ENCODE assay signal across 8 cellular contexts in genomic region chr22:46152175-46152436, GRCh38. TPM values are rescaled to one million over a fixed set of nuclear protein-coding genes. Genes with fewer than 3 reads are reported as not detected.
DNase-seq lines count a peak whose midpoint lies in the region; ATAC-seq, FAIRE-seq and TF ChIP-seq lines count a peak whose summit lies in the region.
"Not testable (repeated sequence)": the region's sequence is repeated elsewhere in the genome, so short reads cannot be mapped to it uniquely, and the experiment has no call there.

No MANE protein-coding gene starts in this region.

- H3K4ac ChIP-seq in mesenchymal stem cell (ENCODE audit: low read depth in 1 of 2, low read length in 2 of 2) = not testable (repeated sequence)

- not testable (repeated sequence) for H3K9me2 ChIP-seq in OCI-LY7 (ENCODE audit: insufficient read depth, low read length)

- FAIRE-seq in pancreas (lab: Jason Lieb, UNC) = not testable (repeated sequence)

- not testable (repeated sequence) for H3K27ac ChIP-seq in DND-41 (ENCODE audit: low read length); OCI-LY7 (ENCODE audit: low read depth, low read length, poor library complexity, severe bottlenecking); mammary epithelial cell (ENCODE audit: insufficient read depth, low read depth, low read length); mesenchymal stem cell (ENCODE audit: low read length, poor library complexity, severe bottlenecking)
- H3K27ac ChIP-seq in heart left ventricle = peak overlapping the region in 5 of 12 donors; percentile 37 to 98 (median 98)
- peak overlapping the region in 3 of 4 donors; percentile 80 to 86 (median 84) for H3K27ac ChIP-seq in pancreas
- H3K27ac ChIP-seq in transverse colon = peak overlapping the region in 3 of 4 donors; percentile 90 to 98 (median 94)

- not testable (repeated sequence) for BruUV-seq in OCI-LY7 (replicated peaks; lab: Mats Ljungman, UMichigan); mammary epithelial cell (replicated peaks; lab: Mats Ljungman, UMichigan)

- peaks cover 15% of the 10 kb centered on the region for H4K20me1 ChIP-seq in DND-41 (ENCODE audit: insufficient read depth, low read length)
- not testable (repeated sequence) for H4K20me1 ChIP-seq in OCI-LY7 (ENCODE audit: insufficient read depth, low read length); mammary epithelial cell (ENCODE audit: insufficient read depth, low read length)

- H3K79me1 ChIP-seq in mesenchymal stem cell (replicated peaks; ENCODE audit: low read length, poor library complexity, severe bottlenecking) = peaks cover 18% of the 10 kb centered on the region

- dilution Hi-C loops in mammary epithelial cell (cut with HindIII; ENCODE audit: low sequenced_read_pairs) = not testable (repeated sequence)

- H2BK15ac ChIP-seq in mesenchymal stem cell (ENCODE audit: low read depth, poor library complexity, severe bottlenecking) = not testable (repeated sequence)

- not testable (repeated sequence) for DNase-seq in DND-41; OCI-LY7 (ENCODE audit: low spot score); mammary epithelial cell; heart left ventricle; mesenchymal stem cell; pancreas; transverse colon

- H3K18ac ChIP-seq in mesenchymal stem cell (ENCODE audit: low read depth in 1 of 2, low read length in 2 of 2) = not testable (repeated sequence)

- H3K9me3 Mint-ChIP-seq in activated T-helper 17 cell treated with anti-CD3 and anti-CD28 coated beads, Interleukin-2, amount 50 U/mL, for 72 hours = not testable (repeated sequence)

- H3K4me1 ChIP-seq in DND-41 (ENCODE audit: insufficient read depth, low read length) (peaks cover 46% of the 10 kb centered on the region), OCI-LY7 (ENCODE audit: insufficient read depth, low read length, poor library complexity, severe bottlenecking) (peaks cover 16% of the 10 kb centered on the region), mammary epithelial cell (ENCODE audit: insufficient read depth, low read length) (peaks cover 30% of the 10 kb centered on the region), heart left ventricle (peaks cover 3 to 65% (median 33%) of the 10 kb centered on the region in 12 donors), pancreas (peaks cover 0 to 14% (median 3%) of the 10 kb centered on the region in 3 donors), transverse colon (peaks cover 13 to 52% (median 30%) of the 10 kb centered on the region in 4 donors)
- H3K4me1 ChIP-seq in mesenchymal stem cell (ENCODE audit: control insufficient read depth, insufficient read depth, low read depth, low read length) = not testable (repeated sequence)

- H3K36me3 ChIP-seq in DND-41 (ENCODE audit: insufficient read depth, low read length) (peaks cover 45% of the 10 kb centered on the region), heart left ventricle (peaks cover 0 to 36% (median 19%) of the 10 kb centered on the region in 9 donors), mesenchymal stem cell (ENCODE audit: control insufficient read depth in 1 of 2, insufficient read depth in 2 of 2, low read depth in 1 of 2, low read length in 2 of 2) (peaks cover 20 to 31% of the 10 kb centered on the region in 2 experiments)
- not testable (repeated sequence) for H3K36me3 ChIP-seq in OCI-LY7 (ENCODE audit: insufficient read depth, low read length); mammary epithelial cell (ENCODE audit: insufficient read depth, low read length); pancreas; transverse colon

- not testable (repeated sequence) for H3K23ac ChIP-seq in mesenchymal stem cell (ENCODE audit: low read length in 2 of 2)

- not testable (repeated sequence) for H4K8ac ChIP-seq in mesenchymal stem cell (ENCODE audit: low read length)

- CTCF ChIA-PET in OCI-LY7 (lab: Charles Lee; ENCODE audit: unreplicated experiment); mammary epithelial cell (lab: Charles Lee; ENCODE audit: low non-redundant PET): not testable (repeated sequence)

- peak overlapping the region; percentile 93 for H3K4me2 ChIP-seq in DND-41 (ENCODE audit: insufficient read depth, low read length)
- peak overlapping the region; percentile 83; the same call in 1 of the 2 replicates for H3K4me2 ChIP-seq in OCI-LY7 (ENCODE audit: low read length)
- H3K4me2 ChIP-seq in mammary epithelial cell (ENCODE audit: insufficient read depth, low read depth, low read length) = peak overlapping the region; percentile 100
- not testable (repeated sequence) for H3K4me2 ChIP-seq in mesenchymal stem cell (ENCODE audit: low read length, poor library complexity, severe bottlenecking)

- POLR2A ChIA-PET in OCI-LY7 (lab: Charles Lee) = interaction anchor here (0.9 kb wide), 1 partner anchor 94 kb away, joined by 3 read pairs; no protein-coding TSS in a partner anchor

- not testable (repeated sequence) for TF ChIP-seq POLR2A in heart left ventricle (IDR thresholded peaks at IDR 0.05); transverse colon (IDR thresholded peaks at IDR 0.05)

- H3K14ac ChIP-seq in mesenchymal stem cell (ENCODE audit: low read length in 2 of 2) = not testable (repeated sequence)

- TF ChIP-seq CTCF in DND-41 (IDR thresholded peaks at IDR 0.05; ENCODE audit: borderline replicate concordance, extremely low read depth, low read length, poor library complexity, severe bottlenecking); OCI-LY7 (conservative IDR thresholded peaks at IDR 0.05; ENCODE audit: low read length); mammary epithelial cell (conservative IDR thresholded peaks at IDR 0.05 in 1 of 2, IDR thresholded peaks at IDR 0.05 in 1 of 2; ENCODE audit: extremely low read depth in 1 of 2, insufficient read depth in 1 of 2, low read depth in 1 of 2, low read length in 2 of 2); heart left ventricle (IDR thresholded peaks at IDR 0.05); pancreas (IDR thresholded peaks at IDR 0.05); transverse colon (IDR thresholded peaks at IDR 0.05): not testable (repeated sequence)

- peaks cover 17% of the 10 kb centered on the region for H3K27me3 ChIP-seq in DND-41 (ENCODE audit: insufficient read depth, low read length, poor library complexity)
- H3K27me3 ChIP-seq in mammary epithelial cell (ENCODE audit: insufficient read depth, low read length); heart left ventricle; pancreas; transverse colon: not testable (repeated sequence)
- H3K27me3 ChIP-seq in mesenchymal stem cell (ENCODE audit: control insufficient read depth in 1 of 2, insufficient read depth in 1 of 2, low read length in 2 of 2) = peaks cover 22 to 24% of the 10 kb centered on the region in 2 experiments

- H3K27me3 Mint-ChIP-seq in activated T-helper 17 cell treated with anti-CD3 and anti-CD28 coated beads, Interleukin-2, amount 50 U/mL, for 72 hours = not testable (repeated sequence)

- not testable (repeated sequence) for TF ChIP-seq EP300 in transverse colon (IDR thresholded peaks at IDR 0.05; ENCODE audit: low read depth)

- H2BK120ac ChIP-seq in mesenchymal stem cell (ENCODE audit: low read depth, low read length) = not testable (repeated sequence)

- H2AK5ac ChIP-seq in mesenchymal stem cell (ENCODE audit: low read length, severe bottlenecking) = not testable (repeated sequence)

- intact Hi-C loops in OCI-LY7 (cut with micrococcal nuclease; ENCODE audit: unreplicated experiment) (loop anchor here (5.0 kb wide), 1 partner anchor 85 kb away; no protein-coding TSS in a partner anchor), mammary epithelial cell (cut with micrococcal nuclease) (loop anchor here (5.0 kb wide), 1 partner anchor 95 kb away; no protein-coding TSS in a partner anchor), heart left ventricle (cut with DNase I) (loop anchor here in 6 of 10 donors (5.0 to 10.0 kb wide), 6 partner anchors 35 to 145 kb away; partner anchors contain the start of genes CDPF1 (in 2 of the 6) and GTSE1 (in 1 of the 6)), transverse colon (cut with DNase I; ENCODE audit: low total_unique reads) (loop anchor here (5.0 kb wide), 1 partner anchor 95 kb away; no protein-coding TSS in a partner anchor)
- intact Hi-C loops in pancreas (cut with DNase I) = not testable (repeated sequence)

- not testable (repeated sequence) for H2AFZ ChIP-seq in DND-41 (ENCODE audit: low read depth, low read length); OCI-LY7 (ENCODE audit: low read length); mammary epithelial cell (ENCODE audit: low read depth, low read length); mesenchymal stem cell (ENCODE audit: low read depth, low read length)

- ATAC-seq in DND-41 (ENCODE audit: insufficient read depth, low read depth); activated T-helper 17 cell treated with anti-CD3 and anti-CD28 coated beads, Interleukin-2, amount 50 U/mL, for 72 hours (replicated peaks); heart left ventricle; pancreas: not testable (repeated sequence)

- H3K4me1 Mint-ChIP-seq in activated T-helper 17 cell treated with anti-CD3 and anti-CD28 coated beads, Interleukin-2, amount 50 U/mL, for 72 hours = not testable (repeated sequence)

- peaks cover 29% of the 10 kb centered on the region for H3K36me3 Mint-ChIP-seq in activated T-helper 17 cell treated with anti-CD3 and anti-CD28 coated beads, Interleukin-2, amount 50 U/mL, for 72 hours (ENCODE audit: low read depth)

- peaks cover 56% of the 10 kb centered on the region for H3K79me2 ChIP-seq in DND-41 (ENCODE audit: insufficient read depth, low read length)
- H3K79me2 ChIP-seq in OCI-LY7 (ENCODE audit: insufficient read depth, low read depth, low read length); mammary epithelial cell (ENCODE audit: insufficient read depth, low read length): not testable (repeated sequence)

- not testable (repeated sequence) for H3K9me3 ChIP-seq in DND-41 (ENCODE audit: insufficient read depth, low read length, severe bottlenecking); OCI-LY7 (ENCODE audit: low read length); mammary epithelial cell (replicated peaks; ENCODE audit: insufficient read depth, low read length); heart left ventricle; mesenchymal stem cell (ENCODE audit: control insufficient read depth, low read length); pancreas; transverse colon

- not testable (repeated sequence) for H4K91ac ChIP-seq in mesenchymal stem cell (ENCODE audit: low read length)

- peak overlapping the region; percentile 67 for H3K4me3 Mint-ChIP-seq in activated T-helper 17 cell treated with anti-CD3 and anti-CD28 coated beads, Interleukin-2, amount 50 U/mL, for 72 hours

- 88% methylated on average over 7 of the region's 7 CpGs for WGBS in mammary epithelial cell (ENCODE audit: low coverage, missing lambda C conversion rate)
- WGBS in heart left ventricle, 4 donors = 59 to 69% (median 67%) methylated on average over 7 of the region's 7 CpGs
- whole genome bisulfite sequencing in mesenchymal stem cell = 96% methylated on average over 7 of the region's 7 CpGs
- 41 to 45% methylated on average over 7 of the region's 7 CpGs for WGBS in pancreas, 2 donors
- 63 to 64% methylated on average over 3 to 7 of the region's 7 CpGs for WGBS in transverse colon (ENCODE audit: low coverage in 1 of 2), 2 donors

- H3K4me3 ChIP-seq in DND-41 (ENCODE audit: low read depth in 1 of 2, low read length in 2 of 2) (peak overlapping the region; percentile 97 to 99; a peak in 3 of 4 replicates), heart left ventricle (peak overlapping the region in 9 of 12 donors; percentile 82 to 99 (median 95)), mesenchymal stem cell (ENCODE audit: insufficient read depth in 1 of 2, low read depth in 1 of 2, low read length in 2 of 2) (peak overlapping the region in 1 of 2 experiments; percentile 91), pancreas (peak overlapping the region in 2 of 4 donors; percentile 88 to 93), transverse colon (peak overlapping the region in 2 of 4 donors; percentile 75 to 97)
- not testable (repeated sequence) for H3K4me3 ChIP-seq in OCI-LY7 (ENCODE audit: low read depth, low read length, poor library complexity, severe bottlenecking); mammary epithelial cell (replicated peaks in 1 of 3; ENCODE audit: insufficient read depth in 1 of 3, low read depth in 2 of 3, low read length in 3 of 3)

- not testable (repeated sequence) for H2BK12ac ChIP-seq in mesenchymal stem cell (ENCODE audit: low read length in 2 of 2)

- H3K27ac Mint-ChIP-seq in activated T-helper 17 cell treated with anti-CD3 and anti-CD28 coated beads, Interleukin-2, amount 50 U/mL, for 72 hours = not testable (repeated sequence)

- in situ Hi-C loops in mammary epithelial cell (cut with MboI; ENCODE audit: low sequenced_read_pairs in 2 of 2); transverse colon (cut with MboI; ENCODE audit: low pct_ligation_motif_present in 1 of 4, low pct_unique_long_range_greater_than_20kb in 1 of 4, low sequenced_read_pairs in 3 of 4): not testable (repeated sequence)

- H2BK5ac ChIP-seq in mesenchymal stem cell (ENCODE audit: low read depth, low read length, poor library complexity, severe bottlenecking) = not testable (repeated sequence)

- peak overlapping the region; percentile 95 for H3K9ac ChIP-seq in DND-41 (ENCODE audit: low read depth, low read length)
- H3K9ac ChIP-seq in mammary epithelial cell (ENCODE audit: insufficient read depth, low read length) = not testable (repeated sequence)
- peak overlapping the region; percentile 87 for H3K9ac ChIP-seq in mesenchymal stem cell (ENCODE audit: low read length)

RNA-seq across cellular contexts. Expression of gene PPARA, which starts 1.8 kb away (rescaled TPM):
- total RNA-seq in OCI-LY7 (2014; rRNA removed; shearing (Covaris generic)) = 0.90 and 3.3 TPM in 2 replicates
- total RNA-seq in OCI-LY7 (2022) (10.5 and 16.4 TPM in 2 replicates), mammary epithelial cell (10 to 100 TPM; 10.3 to 15.5 TPM), heart left ventricle (10 to 100 TPM; 51.0 to 96.4 (median 83.6) TPM), pancreas (10 to 100 TPM; 13.8 to 24.5 (median 16.2) TPM), transverse colon (10 to 100 TPM; 52.0 to 88.1 (median 74.7) TPM)
- 10 to 100 TPM; 15.4 to 18.7 TPM for total RNA-seq in activated T-helper 17 cell treated with anti-CD3 and anti-CD28 coated beads, Interleukin-2, amount 50 U/mL, for 72 hours
- polyA plus RNA-seq in mammary epithelial cell (7.4 TPM), heart left ventricle (10 to 100 TPM; 21.1 to 60.9 TPM), pancreas (1 to 10 TPM; 4.1 to 6.1 TPM)
- 46.3 TPM for polyA minus RNA-seq in mammary epithelial cell
- polyA plus RNA-seq in mesenchymal stem cell (2013, experiment 1 of 2) = 7.7 TPM
- 6.9 TPM for polyA plus RNA-seq in mesenchymal stem cell (2013, experiment 2 of 2)
